In the genomic region with DNA sequence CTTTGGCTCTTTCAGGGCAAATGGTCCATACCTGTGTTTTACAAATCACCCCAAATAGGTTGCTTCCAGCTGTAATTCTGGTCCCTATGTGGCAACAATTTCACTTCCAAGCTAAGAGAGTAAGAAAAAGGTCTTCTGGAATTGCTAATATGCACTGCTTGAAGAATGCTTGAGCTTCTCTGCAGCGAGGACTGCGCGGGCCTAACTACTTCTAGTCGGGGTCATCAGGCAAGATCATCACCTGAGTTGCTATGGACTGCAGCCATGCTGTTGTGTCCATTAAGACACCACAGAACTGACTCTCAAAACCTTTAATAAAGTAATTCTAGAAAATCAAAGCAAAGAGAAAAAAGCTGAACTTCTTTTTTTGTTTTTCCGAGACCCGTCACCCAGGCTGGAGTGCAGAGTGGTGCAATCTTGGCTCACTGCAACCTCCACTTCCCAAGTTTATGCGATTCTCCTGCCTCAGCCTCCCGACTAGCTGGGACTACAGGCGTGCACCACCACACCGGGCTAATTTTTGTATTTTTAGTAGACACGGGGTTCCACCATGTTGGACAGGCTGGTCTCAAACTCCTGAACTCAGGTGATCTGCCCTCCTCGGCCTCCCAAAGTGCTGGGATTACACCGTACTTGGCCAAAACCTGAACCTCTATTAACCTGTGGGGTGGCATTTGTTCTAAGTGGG, we compare ENCODE assay signal across 9 cellular contexts. TPM values are rescaled to one million over a fixed set of nuclear protein-coding genes. Genes with fewer than 3 reads are reported as not detected.
DNase-seq lines count a peak whose midpoint lies in the region; ATAC-seq, FAIRE-seq and TF ChIP-seq lines count a peak whose summit lies in the region.
"Had no signal": no experiment of that assay in that cellular context is flagged by ENCODE, and none has a peak within 500 bp of the region (broad histone marks: within the 10 kb centered on the region; RNA-seq: fewer than 3 reads in every experiment).

No MANE protein-coding gene starts in this region.

- H3K9me3 Mint-ChIP-seq in H9: no peaks in the 10 kb centered on the region
- no peaks in the 10 kb centered on the region for H3K9me3 Mint-ChIP-seq in activated CD4-positive, alpha-beta memory T cell treated with anti-CD3 and anti-CD28 coated beads, Interleukin-2, amount 10 ng/mL, durations not matched to agents 7 days and 5 days

- H3K27ac ChIP-seq in H9 (ENCODE audit: insufficient read length, low read depth, low read length) (no peak overlapping the region), small intestine (ENCODE audit: low read depth in 1 of 2, low read length in 1 of 2) (peak overlapping the region; percentile 88 to 99)

- TF ChIP-seq POLR2A in H54 (IDR thresholded peaks at IDR 0.05; ENCODE audit: low read depth, low read length): no peak

- H3K4ac ChIP-seq in H9 (ENCODE audit: low read depth, low read length): no peak overlapping the region

- no peak overlapping the region for H3K9ac ChIP-seq in H9 (ENCODE audit: extremely low read depth, insufficient read length, low read length)

- no peak overlapping the region for H4K5ac ChIP-seq in H9 (ENCODE audit: insufficient read length, low read depth, low read length)

- FAIRE-seq in small intestine (lab: Jason Lieb, UNC) (no peak), H54 (lab: Jason Lieb, UNC) (no peak)

- TF ChIP-seq CTCF in H9 (conservative IDR thresholded peaks at IDR 0.05) (no peak), foreskin fibroblast (IDR thresholded peaks at IDR 0.05; ENCODE audit: low read depth, low read length) (no peak), mucosa of descending colon (IDR thresholded peaks at IDR 0.05) (no peak)

- CTCF ChIA-PET in activated CD4-positive, alpha-beta memory T cell treated with anti-CD3 and anti-CD28 coated beads, Interleukin-2, amount 10 ng/mL, durations not matched to agents 7 days and 5 days (lab: Charles Lee): interaction anchor here (0.6 to 2.5 kb wide), 5 partner anchors 17 to 1133 kb away, joined by 3 to 17 read pairs (median 4); a partner anchor contains a TSS

- H3K79me1 ChIP-seq in H9 (ENCODE audit: insufficient read depth, low read depth, low read length, poor library complexity, severe bottlenecking): peaks cover 1% of the 10 kb centered on the region

- H3K4me3 ChIP-seq in foreskin fibroblast (ENCODE audit: low read depth in 1 of 2, low read length in 2 of 2): peak overlapping the region; percentile 82 to 88
- H3K4me3 ChIP-seq in small intestine (ENCODE audit: low read depth in 1 of 2, low read length in 2 of 2): peak overlapping the region in 1 of 2 donors; percentile 79
- H3K4me3 ChIP-seq in mucosa of descending colon: no peak overlapping the region

- H3K27me3 ChIP-seq in H9 (ENCODE audit: insufficient read depth, low read length) (no peaks in the 10 kb centered on the region), small intestine (ENCODE audit: control insufficient read depth in 2 of 2, insufficient read depth in 2 of 2, low read length in 2 of 2) (no peaks in the 10 kb centered on the region)
- H3K27me3 ChIP-seq: neutrophil had no signal

- no peak overlapping the region for H3K18ac ChIP-seq in H9 (ENCODE audit: insufficient read length, low read depth, low read length)

- peaks cover 10% of the 10 kb centered on the region for H3K23me2 ChIP-seq in H9 (ENCODE audit: insufficient read length, low read depth, low read length, poor library complexity, severe bottlenecking)

- H2BK12ac ChIP-seq in H9 (ENCODE audit: insufficient read length, low read depth, low read length): no peak overlapping the region

- H3K4me2 ChIP-seq in H9 (ENCODE audit: insufficient read depth, insufficient read length, low read length): peak overlapping the region; percentile 72

- no peak overlapping the region for H2AK5ac ChIP-seq in H9 (ENCODE audit: insufficient read length, low read length)

- H3K27me3 Mint-ChIP-seq in H9 (ENCODE audit: low read depth): no peaks in the 10 kb centered on the region; the same call in 1 of the 2 replicates
- no peaks in the 10 kb centered on the region for H3K27me3 Mint-ChIP-seq in activated CD4-positive, alpha-beta memory T cell treated with anti-CD3 and anti-CD28 coated beads, Interleukin-2, amount 10 ng/mL, durations not matched to agents 7 days and 5 days

- no peak overlapping the region for H3T11ph ChIP-seq in H9 (ENCODE audit: low read length)

- no CpG with 5 or more reads among the region's 13 CpGs for WGBS in H9 (ENCODE audit: extremely low coverage, insufficient read length, low lambda C conversion rate)
- WGBS in small intestine, 3 donors: 87 to 91% (median 88%) methylated on average over 13 of the region's 13 CpGs

- H3K27ac Mint-ChIP-seq in H9: peak overlapping the region in 1 of 3 experiments; percentile 44; a peak in 1 of 7 replicates
- peak overlapping the region; percentile 98 for H3K27ac Mint-ChIP-seq in activated CD4-positive, alpha-beta memory T cell treated with anti-CD3 and anti-CD28 coated beads, Interleukin-2, amount 10 ng/mL, durations not matched to agents 7 days and 5 days

- POLR2A ChIA-PET in activated CD4-positive, alpha-beta memory T cell treated with anti-CD3 and anti-CD28 coated beads, Interleukin-2, amount 10 ng/mL, durations not matched to agents 7 days and 5 days (lab: Charles Lee): interaction anchor here (0.6 to 9.9 kb wide), 13 partner anchors 9 to 1040 kb away, joined by 3 to 139 read pairs (median 5); a partner anchor contains a TSS

- no peak for DNase-seq in H9
- DNase-seq in activated CD4-positive, alpha-beta memory T cell treated with anti-CD3 and anti-CD28 coated beads, Interleukin-2, amount 10 ng/mL, durations not matched to agents 7 days and 5 days: no peak
- no peak for DNase-seq in foreskin fibroblast
- DNase-seq in small intestine: no peak
- DNase-seq in H54 (ENCODE audit: insufficient read length, low spot score): no peak
- no peak for DNase-seq in central memory CD4-positive, alpha-beta T cell
- no peak for DNase-seq in mucosa of descending colon

- no peak overlapping the region for H3K23ac ChIP-seq in H9 (ENCODE audit: insufficient read length, low read depth, low read length)

- H2BK5ac ChIP-seq in H9 (ENCODE audit: insufficient read length, low read length): no peak overlapping the region

- no peak overlapping the region for H2BK15ac ChIP-seq in H9 (ENCODE audit: low read depth, low read length)

- intact Hi-C loops in mucosa of descending colon (cut with DNase I, micrococcal nuclease): no loop called here

- no peaks in the 10 kb centered on the region for H4K20me1 ChIP-seq in H9 (ENCODE audit: control insufficient read depth, insufficient read depth, insufficient read length)

- no peak overlapping the region for H3K14ac ChIP-seq in H9 (ENCODE audit: insufficient read depth, low read length)

- H2AFZ ChIP-seq in H9 (ENCODE audit: low read length): no peak overlapping the region

- H3K36me3 ChIP-seq in small intestine (ENCODE audit: control insufficient read depth in 2 of 2, insufficient read depth in 2 of 2, low read length in 2 of 2): no peaks in the 10 kb centered on the region
- H3K36me3 ChIP-seq in mucosa of descending colon (ENCODE audit: low read depth): no peaks in the 10 kb centered on the region
- H3K36me3 ChIP-seq: neutrophil had no signal

- H3K4me3 Mint-ChIP-seq in H9: peak overlapping the region; percentile 93 to 99
- peak overlapping the region; percentile 96 for H3K4me3 Mint-ChIP-seq in activated CD4-positive, alpha-beta memory T cell treated with anti-CD3 and anti-CD28 coated beads, Interleukin-2, amount 10 ng/mL, durations not matched to agents 7 days and 5 days

- no peak overlapping the region for H4K8ac ChIP-seq in H9 (replicated peaks; ENCODE audit: insufficient read length, low read depth, low read length)

- H3K9me3 ChIP-seq in H9 (ENCODE audit: control insufficient read depth, low read depth, low read length): no peaks in the 10 kb centered on the region
- no peaks in the 10 kb centered on the region for H3K9me3 ChIP-seq in small intestine (ENCODE audit: control insufficient read depth, low read depth)
- H3K9me3 ChIP-seq in mucosa of descending colon: no peaks in the 10 kb centered on the region
- H3K9me3 ChIP-seq: neutrophil had no signal

- no peak overlapping the region for H2BK20ac ChIP-seq in H9 (ENCODE audit: low read depth, low read length, poor library complexity, severe bottlenecking)

- H2BK120ac ChIP-seq in H9 (ENCODE audit: low read depth, low read length, poor library complexity, severe bottlenecking): no peak overlapping the region

- no peak overlapping the region for H3K56ac ChIP-seq in H9 (ENCODE audit: insufficient read length, low read depth, low read length)

- H3K4me1 ChIP-seq in H9 (ENCODE audit: insufficient read depth, low read length) (peaks cover 5% of the 10 kb centered on the region), small intestine (ENCODE audit: control insufficient read depth in 2 of 2, insufficient read depth in 1 of 2, low read depth in 1 of 2, low read length in 1 of 2) (peaks cover 8 to 14% of the 10 kb centered on the region in 2 donors), mucosa of descending colon (ENCODE audit: low read depth) (peaks cover 46% of the 10 kb centered on the region)

- H3K4me1 Mint-ChIP-seq in H9: peaks cover 38 to 45% of the 10 kb centered on the region in 2 experiments
- peaks cover 61% of the 10 kb centered on the region for H3K4me1 Mint-ChIP-seq in activated CD4-positive, alpha-beta memory T cell treated with anti-CD3 and anti-CD28 coated beads, Interleukin-2, amount 10 ng/mL, durations not matched to agents 7 days and 5 days

- H3K36me3 Mint-ChIP-seq in H9 (ENCODE audit: insufficient read depth in 1 of 3, low read depth in 3 of 3): peaks cover 7 to 28% (median 13%) of the 10 kb centered on the region in 3 experiments; a peak in 6 of 7 replicates
- peaks cover 56% of the 10 kb centered on the region for H3K36me3 Mint-ChIP-seq in activated CD4-positive, alpha-beta memory T cell treated with anti-CD3 and anti-CD28 coated beads, Interleukin-2, amount 10 ng/mL, durations not matched to agents 7 days and 5 days (ENCODE audit: low read depth)

- H3K79me2 ChIP-seq in H9 (ENCODE audit: insufficient read depth, low read length): peaks cover 9% of the 10 kb centered on the region

- H4K91ac ChIP-seq in H9 (ENCODE audit: insufficient read length, low read depth, low read length): no peak overlapping the region

- ATAC-seq in HG02623 (IDR thresholded peaks at IDR 0.05; ENCODE audit: unreplicated experiment) (no peak), mucosa of descending colon (no peak)

RNA-seq across cellular contexts. Expression of a gene that starts 2.2 kb away (rescaled TPM):
- total RNA-seq in H9 (2021) (18.3 and 19.2 TPM in 2 replicates), mucosa of descending colon (10 to 100 TPM; 82.5 to 98.3 (median 87.9) TPM)
- 100 to 1,000 TPM; 109 to 111 TPM for total RNA-seq in activated CD4-positive, alpha-beta memory T cell treated with anti-CD3 and anti-CD28 coated beads, Interleukin-2, amount 10 ng/mL, durations not matched to agents 7 days and 5 days
- polyA plus RNA-seq in small intestine: 10 to 100 TPM; 34.6 to 73.5 (median 39.4) TPM

RNA-seq across cellular contexts. Expression of a gene that starts 7.2 kb away (rescaled TPM):
- 108 TPM in 2 replicates for total RNA-seq in H9 (2021)
- total RNA-seq in activated CD4-positive, alpha-beta memory T cell treated with anti-CD3 and anti-CD28 coated beads, Interleukin-2, amount 10 ng/mL, durations not matched to agents 7 days and 5 days: 100 to 1,000 TPM; 111 to 114 TPM
- polyA plus RNA-seq in small intestine: 10 to 100 TPM; 13.0 to 25.8 (median 22.2) TPM
- 10 to 100 TPM; 73.1 to 96.8 (median 76.8) TPM for total RNA-seq in mucosa of descending colon

RNA-seq across cellular contexts. Expression of a gene that starts 16.8 kb away (rescaled TPM):
- total RNA-seq in H9 (2021) (128 TPM in 2 replicates), mucosa of descending colon (10 to 100 TPM; 64.5 to 84.4 (median 72.4) TPM)
- 10 to 100 TPM; 60.4 to 63.0 TPM for total RNA-seq in activated CD4-positive, alpha-beta memory T cell treated with anti-CD3 and anti-CD28 coated beads, Interleukin-2, amount 10 ng/mL, durations not matched to agents 7 days and 5 days
- polyA plus RNA-seq in small intestine: 10 to 100 TPM; 42.5 to 59.9 (median 44.0) TPM

RNA-seq across cellular contexts. Expression of a gene that starts 42.1 kb away (rescaled TPM):
- total RNA-seq in H9 (2021): 24.8 and 26.6 TPM in 2 replicates
- 10 to 100 TPM in 1 of 2 experiments, 1 to 10 TPM in 1; 9.5 to 11.0 TPM for total RNA-seq in activated CD4-positive, alpha-beta memory T cell treated with anti-CD3 and anti-CD28 coated beads, Interleukin-2, amount 10 ng/mL, durations not matched to agents 7 days and 5 days
- polyA plus RNA-seq in small intestine: 10 to 100 TPM; 17.3 to 36.2 (median 27.5) TPM
- total RNA-seq in mucosa of descending colon: 10 to 100 TPM; 22.8 to 46.5 (median 30.0) TPM

RNA-seq across cellular contexts. Expression of a gene that starts 42.4 kb away (rescaled TPM):
- total RNA-seq in H9 (2021): 3.6 and 4.2 TPM in 2 replicates
- total RNA-seq in activated CD4-positive, alpha-beta memory T cell treated with anti-CD3 and anti-CD28 coated beads, Interleukin-2, amount 10 ng/mL, durations not matched to agents 7 days and 5 days: under 1 TPM; 0.10 to 0.45 TPM
- under 1 TPM in 1 of 3 donors, not detected in 2; 0.36 TPM for polyA plus RNA-seq in small intestine
- 1 to 10 TPM in 2 of 3 donors, under 1 TPM in 1; 0.52 to 1.5 (median 1.3) TPM for total RNA-seq in mucosa of descending colon
